Comparison of ENCODE assay signal across 8 cellular contexts in genomic region chr3:22887664-22888291, GRCh38.
A peak's percentile ranks its signal among the peaks of the same experiment; 100 is the strongest.
DNase-seq lines count a peak whose midpoint lies in the region; ATAC-seq and TF ChIP-seq lines count a peak whose summit lies in the region.

No MANE protein-coding gene starts in this region.

- TF ChIP-seq CTCF in VCaP (conservative IDR thresholded peaks at IDR 0.05) = peak; percentile 94

- DNase-seq in NCI-H345 (lab: John Stamatoyannopoulos, UW) (peak; percentile 16), NCI-H345 treated with DMSO at 0.1 percent for 48 hours (lab: John Stamatoyannopoulos, UW; ENCODE audit: unreplicated experiment) (no peak), kidney tubule cell (ENCODE audit: low spot score) (peak; percentile 54), T-helper 9 cell (no peak), SHP77 treated with DMSO at 0.1 percent for 48 hours (lab: John Stamatoyannopoulos, UW) (no peak)

- peak; percentile 56 for ATAC-seq in HG03565 (IDR thresholded peaks at IDR 0.05; ENCODE audit: unreplicated experiment)
- no peak for ATAC-seq in GM21515 (IDR thresholded peaks at IDR 0.05; ENCODE audit: unreplicated experiment)

- H3K27ac ChIP-seq in VCaP = no peak overlapping the region

Comparison
In these comparisons a context has a peak if more than half of its experiments do, and no peak if none do; other contexts are left out.
1. DNase-seq: peak in NCI-H345 (single experiment) and kidney tubule cell (single experiment); none in NCI-H345 treated with DMSO at 0.1 percent for 48 hours (single experiment), T-helper 9 cell (single experiment) and SHP77 treated with DMSO at 0.1 percent for 48 hours (single experiment).